Comparison of ENCODE assay signal across 11 cellular contexts in genomic region chr9:12718482-12719026, GRCh38. TPM values are rescaled to one million over a fixed set of nuclear protein-coding genes. Genes with fewer than 3 reads are reported as not detected.
A peak's percentile ranks its signal among the peaks of the same experiment; 100 is the strongest.
DNase-seq lines count a peak whose midpoint lies in the region; ATAC-seq and TF ChIP-seq lines count a peak whose summit lies in the region.
"Had no signal": no experiment of that assay in that cellular context is flagged by ENCODE, and none has a peak within 500 bp of the region (broad histone marks: within the 10 kb centered on the region; RNA-seq: fewer than 3 reads in every experiment).

No MANE protein-coding gene starts in this region.

- H3K27ac ChIP-seq in ectodermal cell (ENCODE audit: insufficient read depth, low read depth, low read length, poor library complexity, severe bottlenecking) (peak overlapping the region; percentile 64), left lung (no peak overlapping the region)
- H3K27ac ChIP-seq: SJSA1, vagina had no signal

- H3K9me3 ChIP-seq in ectodermal cell (ENCODE audit: control insufficient read depth, low read length) = no peaks in the 10 kb centered on the region
- no peaks in the 10 kb centered on the region for H3K9me3 ChIP-seq in left lung
- H3K9me3 ChIP-seq: SJSA1, vagina had no signal

- 9 to 12% methylated on average over 6 to 7 of the region's 7 CpGs for WGBS in ectodermal cell, 2 experiments

- intact Hi-C loops in left lung (cut with DNase I) = no loop called here

- H3K27me3 ChIP-seq in ectodermal cell (ENCODE audit: control insufficient read depth, insufficient read depth, low read length, poor library complexity, severe bottlenecking) (no peaks in the 10 kb centered on the region), left lung (no peaks in the 10 kb centered on the region)
- H3K27me3 ChIP-seq: SJSA1, vagina had no signal

- ATAC-seq in left lung (peak; percentile 68), GM18858 (IDR thresholded peaks at IDR 0.05; ENCODE audit: unreplicated experiment) (no peak), HG02759 (IDR thresholded peaks at IDR 0.05; ENCODE audit: unreplicated experiment) (no peak)

- DNase-seq in DMS 273 (lab: John Stamatoyannopoulos, UW; ENCODE audit: unreplicated experiment) (peak; percentile 99), NCI-H1694 (lab: John Stamatoyannopoulos, UW) (peak; percentile 88), left lung (peak; percentile 31 to 35), HuH-7.5 (ENCODE audit: low spot score) (no peak), DMS53 (lab: John Stamatoyannopoulos, UW) (no peak)
- DNase-seq: CD4-positive, CD25-positive, alpha-beta regulatory T cell had no signal

- no peak for TF ChIP-seq CTCF in left lung (IDR thresholded peaks at IDR 0.05)

- no peaks in the 10 kb centered on the region for H3K36me3 ChIP-seq in ectodermal cell (ENCODE audit: control insufficient read depth, insufficient read depth, low read length)
- H3K36me3 ChIP-seq in left lung = no peaks in the 10 kb centered on the region
- H3K36me3 ChIP-seq: SJSA1, vagina had no signal

- H3K4me1 ChIP-seq in ectodermal cell (ENCODE audit: control insufficient read depth, insufficient read depth, low read length) = peaks cover 5% of the 10 kb centered on the region
- H3K4me1 ChIP-seq in left lung = no peaks in the 10 kb centered on the region
- H3K4me1 ChIP-seq: SJSA1, vagina had no signal

- peak overlapping the region; percentile 2 for H3K4me3 ChIP-seq in ectodermal cell (ENCODE audit: insufficient read depth, low read depth, low read length)
- H3K4me3 ChIP-seq in left lung = no peak overlapping the region
- H3K4me3 ChIP-seq: SJSA1, vagina had no signal

RNA-seq across cellular contexts. Expression of gene TYRP1, which starts 25.4 kb away (rescaled TPM):
- polyA plus RNA-seq in ectodermal cell (2013, experiment 1 of 4) = 0.81 TPM
- polyA plus RNA-seq in ectodermal cell (2013, experiment 2 of 4) = 0.84 TPM
- 0.69 TPM for polyA plus RNA-seq in ectodermal cell (2013, experiment 3 of 4)
- 0.53 TPM for polyA plus RNA-seq in ectodermal cell (2013, experiment 4 of 4)
- total RNA-seq in left lung = 1 to 10 TPM; 3.1 to 5.6 TPM
- total RNA-seq: CD4-positive, CD25-positive, alpha-beta regulatory T cell; vagina had no signal
- polyA plus RNA-seq: CD4-positive, CD25-positive, alpha-beta regulatory T cell had no signal

RNA-seq across cellular contexts. Expression of gene LURAP1L, which starts 56.3 kb away (rescaled TPM):
- polyA plus RNA-seq in ectodermal cell (2013, experiment 1 of 4) = 0.98 TPM
- polyA plus RNA-seq in ectodermal cell (2013, experiment 2 of 4) = 0.53 TPM
- polyA plus RNA-seq in ectodermal cell (2013, experiment 3 of 4) = 0.85 TPM
- polyA plus RNA-seq in ectodermal cell (2013, experiment 4 of 4) = 1.0 TPM
- 10 to 100 TPM; 37.7 to 37.8 TPM for total RNA-seq in left lung
- total RNA-seq: CD4-positive, CD25-positive, alpha-beta regulatory T cell; SJSA1 had no signal
- polyA plus RNA-seq: CD4-positive, CD25-positive, alpha-beta regulatory T cell had no signal

Comparison
In these comparisons a context has a peak if more than half of its experiments do, and no peak if none do; other contexts are left out.
1. DNase-seq: peak in DMS 273 (single experiment), NCI-H1694 (single experiment) and left lung (2 of 2); none in HuH-7.5 (single experiment) and DMS53 (single experiment).